9 cellular contexts compared by ENCODE assay signal in genomic region chr16:27690604-27691003, GRCh38.
DNase-seq lines count a peak whose midpoint lies in the region; ATAC-seq, FAIRE-seq and TF ChIP-seq lines count a peak whose summit lies in the region.
"Had no signal": no experiment of that assay in that cellular context is flagged by ENCODE, and none has a peak within 500 bp of the region (broad histone marks: within the 10 kb centered on the region; RNA-seq: fewer than 3 reads in every experiment).

No MANE protein-coding gene starts in this region.

- no peaks in the 10 kb centered on the region for H3F3A ChIP-seq in SU-DHL-6 (ENCODE audit: insufficient read depth)

- H3K9me2 ChIP-seq in SU-DHL-6 (replicated peaks; ENCODE audit: insufficient read depth, low read length) = no peaks in the 10 kb centered on the region

- H3K27me3 ChIP-seq in BE2C (no peaks in the 10 kb centered on the region), SU-DHL-6 (ENCODE audit: low read length) (no peaks in the 10 kb centered on the region), stomach (no peaks in the 10 kb centered on the region), prostate gland (replicated peaks; ENCODE audit: insufficient read depth) (no peaks in the 10 kb centered on the region)

- ATAC-seq in GM18498 (IDR thresholded peaks at IDR 0.05; ENCODE audit: unreplicated experiment) (no peak), GM21619 (IDR thresholded peaks at IDR 0.05; ENCODE audit: unreplicated experiment) (no peak)

- no peak overlapping the region for H3K9ac ChIP-seq in SU-DHL-6 (ENCODE audit: low read length)

- no peak overlapping the region for H3K4me2 ChIP-seq in SU-DHL-6 (ENCODE audit: low read depth, low read length, poor library complexity, severe bottlenecking)

- no peak for FAIRE-seq in H54 (lab: Jason Lieb, UNC)
- FAIRE-seq: endometrium had no signal

- intact Hi-C loops in stomach (cut with DNase I; ENCODE audit: low total_unique reads) = no loop called here
- intact Hi-C loops in prostate gland (cut with DNase I) = no loop called here

- H3K27ac ChIP-seq in SU-DHL-6 (ENCODE audit: low read depth, low read length) = no peak overlapping the region
- no peak overlapping the region for H3K27ac ChIP-seq in stomach
- H3K27ac ChIP-seq in prostate gland = no peak overlapping the region

- H3K4me1 ChIP-seq in BE2C (no peaks in the 10 kb centered on the region), stomach (no peaks in the 10 kb centered on the region), prostate gland (replicated peaks) (no peaks in the 10 kb centered on the region)

- TF ChIP-seq POLR2A in H54 (IDR thresholded peaks at IDR 0.05; ENCODE audit: low read depth, low read length) (no peak), stomach (IDR thresholded peaks at IDR 0.05) (no peak), prostate gland (IDR thresholded peaks at IDR 0.05) (no peak)

- no peak for TF ChIP-seq EP300 in stomach (IDR thresholded peaks at IDR 0.05)

- H3K9me3 ChIP-seq in BE2C (no peaks in the 10 kb centered on the region), SU-DHL-6 (ENCODE audit: insufficient read depth, low read length) (no peaks in the 10 kb centered on the region), stomach (no peaks in the 10 kb centered on the region), prostate gland (no peaks in the 10 kb centered on the region)

- DNase-seq in BE2C (no peak), H54 (ENCODE audit: insufficient read length, low spot score) (peak; percentile 48), germinal center (ENCODE audit: low spot score) (peak; percentile 27), stomach (no peak), prostate gland (ENCODE audit: low spot score) (no peak)

- no peak overlapping the region for H2AFZ ChIP-seq in SU-DHL-6 (ENCODE audit: low read depth, low read length, severe bottlenecking)

- 36 to 66% (median 43%) methylated on average over 3 of the region's 3 CpGs for WGBS in stomach, 5 donors
- 40% methylated on average over 3 of the region's 3 CpGs for WGBS in prostate gland

- H4K20me1 ChIP-seq in SU-DHL-6 (ENCODE audit: low read depth, low read length) = no peaks in the 10 kb centered on the region

- no peaks in the 10 kb centered on the region for H3K79me2 ChIP-seq in SU-DHL-6 (ENCODE audit: insufficient read depth, low read length)

- H3K4me3 ChIP-seq in BE2C (ENCODE audit: low read depth, low read length) = no peak overlapping the region
- no peak overlapping the region for H3K4me3 ChIP-seq in SU-DHL-6 (ENCODE audit: insufficient read depth, low read length, poor library complexity, severe bottlenecking)
- no peak overlapping the region for H3K4me3 ChIP-seq in stomach
- H3K4me3 ChIP-seq in prostate gland = no peak overlapping the region

- no peaks in the 10 kb centered on the region for H3K36me3 ChIP-seq in BE2C
- no peaks in the 10 kb centered on the region for H3K36me3 ChIP-seq in SU-DHL-6 (ENCODE audit: low read length)
- peaks cover 0 to 14% (median 7%) of the 10 kb centered on the region in 4 donors for H3K36me3 ChIP-seq in stomach
- H3K36me3 ChIP-seq in prostate gland = no peaks in the 10 kb centered on the region

- TF ChIP-seq CTCF in BE2C (IDR thresholded peaks at IDR 0.05; ENCODE audit: low read depth, low read length) (peak; percentile 32), SU-DHL-6 (IDR thresholded peaks at IDR 0.05; ENCODE audit: insufficient read depth, low read length, poor library complexity, severe bottlenecking) (peak; percentile 75), stomach (IDR thresholded peaks at IDR 0.05) (peak in 4 of 7 experiments; percentile 11 to 31 (median 24)), prostate gland (IDR thresholded peaks at IDR 0.05) (peak in 2 of 4 experiments; percentile 26 to 34)

Comparison
In these comparisons a context has a peak if more than half of its experiments do, and no peak if none do; other contexts are left out.
1. DNase-seq: peak in H54 (single experiment) and germinal center (single experiment); none in BE2C (single experiment), stomach (single experiment) and prostate gland (single experiment).